9 cellular contexts compared by ENCODE assay signal in genomic region chr2:211157856-211158463, GRCh38.
DNase-seq lines count a peak whose midpoint lies in the region; ATAC-seq, FAIRE-seq and TF ChIP-seq lines count a peak whose summit lies in the region.
"Had no signal": no experiment of that assay in that cellular context is flagged by ENCODE, and none has a peak within 500 bp of the region (broad histone marks: within the 10 kb centered on the region; RNA-seq: fewer than 3 reads in every experiment).

No MANE protein-coding gene starts in this region.

- no peak overlapping the region for H2AK5ac ChIP-seq in H1 (ENCODE audit: low read depth, low read length)

- no peak overlapping the region for H4K5ac ChIP-seq in H1 (ENCODE audit: insufficient read length, low read depth, low read length)

- H3K27ac ChIP-seq in CD4-positive, alpha-beta memory T cell (ENCODE audit: low read depth, low read length) = no peak overlapping the region
- no peak overlapping the region for H3K27ac ChIP-seq in H1 (ENCODE audit: low read depth, low read length)

- CTCF ChIA-PET in CD4-positive, alpha-beta memory T cell (lab: Charles Lee; ENCODE audit: partially characterized antibody) = interaction anchor here (0.9 kb wide), 2 partner anchors 8 to 10 kb away, joined by 3 to 5 read pairs; no protein-coding TSS in a partner anchor
- CTCF ChIA-PET in activated CD4-positive, alpha-beta memory T cell treated with anti-CD3 and anti-CD28 coated beads, Interleukin-2, amount 10 ng/mL, durations not matched to agents 7 days and 5 days (lab: Charles Lee) = interaction anchor here (0.6 to 1.0 kb wide), 4 partner anchors 10 to 907 kb away, joined by 3 to 7 read pairs (median 4); no protein-coding TSS in a partner anchor
- CTCF ChIA-PET in H1 (lab: Charles Lee; ENCODE audit: partially characterized antibody) = interaction anchor here (0.6 to 2.6 kb wide), 28 partner anchors 10 to 1409 kb away, joined by 3 to 23 read pairs (median 4); no protein-coding TSS in a partner anchor

- TF ChIP-seq RAD21 in H1 (IDR thresholded peaks at IDR 0.05 in 1 of 2, conservative IDR thresholded peaks at IDR 0.05 in 1 of 2; ENCODE audit: low read depth in 2 of 2, low read length in 2 of 2) = peak; percentile 72 to 78

- H3K27ac Mint-ChIP-seq in CD4-positive, alpha-beta memory T cell = no peak overlapping the region
- no peak overlapping the region for H3K27ac Mint-ChIP-seq in activated CD4-positive, alpha-beta memory T cell treated with anti-CD3 and anti-CD28 coated beads, Interleukin-2, amount 10 ng/mL, durations not matched to agents 7 days and 5 days
- H3K27ac Mint-ChIP-seq: activated naive CD4-positive, alpha-beta T cell treated with anti-CD3 and anti-CD28 coated beads, Interleukin-2, amount 50 U/mL, for 24 hours had no signal

- ATAC-seq in GM19397 (IDR thresholded peaks at IDR 0.05; ENCODE audit: unreplicated experiment) (peak; percentile 99), HG03442 (IDR thresholded peaks at IDR 0.05; ENCODE audit: unreplicated experiment) (peak; percentile 99)

- intact Hi-C loops in CD4-positive, alpha-beta memory T cell (cut with micrococcal nuclease) = loop anchor here (2.0 kb wide), 1 partner anchor 581 kb away; no protein-coding TSS in a partner anchor

- no peak overlapping the region for H3K4me3 Mint-ChIP-seq in CD4-positive, alpha-beta memory T cell
- H3K4me3 Mint-ChIP-seq in activated CD4-positive, alpha-beta memory T cell treated with anti-CD3 and anti-CD28 coated beads, Interleukin-2, amount 10 ng/mL, durations not matched to agents 7 days and 5 days = no peak overlapping the region
- H3K4me3 Mint-ChIP-seq: activated naive CD4-positive, alpha-beta T cell treated with anti-CD3 and anti-CD28 coated beads, Interleukin-2, amount 50 U/mL, for 24 hours had no signal

- no peak overlapping the region for H4K91ac ChIP-seq in H1 (replicated peaks; ENCODE audit: insufficient read length, low read length)

- H3K4ac ChIP-seq in H1 (replicated peaks; ENCODE audit: insufficient read length, low read depth, low read length) = no peak overlapping the region

- no peak overlapping the region for H3K18ac ChIP-seq in H1 (ENCODE audit: extremely low read depth, low read length)

- no peak overlapping the region for H2BK15ac ChIP-seq in H1 (ENCODE audit: low read length)

- no peaks in the 10 kb centered on the region for H3K4me1 Mint-ChIP-seq in CD4-positive, alpha-beta memory T cell
- H3K4me1 Mint-ChIP-seq in activated CD4-positive, alpha-beta memory T cell treated with anti-CD3 and anti-CD28 coated beads, Interleukin-2, amount 10 ng/mL, durations not matched to agents 7 days and 5 days = no peaks in the 10 kb centered on the region
- H3K4me1 Mint-ChIP-seq: activated naive CD4-positive, alpha-beta T cell treated with anti-CD3 and anti-CD28 coated beads, Interleukin-2, amount 50 U/mL, for 24 hours had no signal

- peak in 2 of 3 experiments; percentile 71 to 80; a peak in 3 of 4 replicates for TF ChIP-seq CTCF in H1 (IDR thresholded peaks at IDR 0.05; ENCODE audit: control extremely low read depth in 1 of 3, insufficient read depth in 1 of 3, low read depth in 1 of 3, low read length in 3 of 3)

- no peak overlapping the region for H3K9ac ChIP-seq in H1 (replicated peaks in 1 of 4; ENCODE audit: extremely low read depth in 1 of 4, low read depth in 3 of 4, low read length in 3 of 4)

- H3K4me1 ChIP-seq in CD4-positive, alpha-beta memory T cell (ENCODE audit: insufficient read depth, low read length) = no peaks in the 10 kb centered on the region
- H3K4me1 ChIP-seq in H1 (replicated peaks in 1 of 4; ENCODE audit: control insufficient read depth in 3 of 4, insufficient read depth in 4 of 4, low read length in 3 of 4) = no peaks in the 10 kb centered on the region

- no peak overlapping the region for H2BK12ac ChIP-seq in H1 (ENCODE audit: low read depth, low read length)

- H3K36me3 Mint-ChIP-seq in CD4-positive, alpha-beta memory T cell = no peaks in the 10 kb centered on the region
- H3K36me3 Mint-ChIP-seq in activated CD4-positive, alpha-beta memory T cell treated with anti-CD3 and anti-CD28 coated beads, Interleukin-2, amount 10 ng/mL, durations not matched to agents 7 days and 5 days (ENCODE audit: low read depth) = no peaks in the 10 kb centered on the region
- H3K36me3 Mint-ChIP-seq: activated naive CD4-positive, alpha-beta T cell treated with anti-CD3 and anti-CD28 coated beads, Interleukin-2, amount 50 U/mL, for 24 hours had no signal

- no peaks in the 10 kb centered on the region for H3K79me1 ChIP-seq in H1 (ENCODE audit: low read depth, low read length)

- H3K56ac ChIP-seq in H1 (replicated peaks; ENCODE audit: insufficient read length, low read depth, low read length) = no peak overlapping the region

- TF ChIP-seq POLR2A in H1 (IDR thresholded peaks at IDR 0.05; ENCODE audit: control extremely low read depth in 1 of 2, low read depth in 2 of 2, low read length in 2 of 2) = no peak

- H2AFZ ChIP-seq in H1 (ENCODE audit: low read length) = no peak overlapping the region

- H3K4me3 ChIP-seq in CD4-positive, alpha-beta memory T cell (ENCODE audit: low read length in 2 of 2) = no peak overlapping the region
- H3K4me3 ChIP-seq in H1 (ENCODE audit: extremely low read depth in 1 of 4, insufficient read depth in 2 of 4, low read depth in 3 of 4, low read length in 4 of 4) = no peak overlapping the region

- peak; percentile 18 to 53 (median 35) for DNase-seq in CD4-positive, alpha-beta memory T cell
- DNase-seq in NCI-H82 (lab: John Stamatoyannopoulos, UW) (peak; percentile 94), H1 (ENCODE audit: low read depth in 1 of 2, low spot score in 2 of 2) (peak in 1 of 2 experiments; percentile 88), middle frontal gyrus (ENCODE audit: extremely low spot score, low spot score) (peak; percentile 56)
- peak; percentile 72 for DNase-seq in activated CD4-positive, alpha-beta memory T cell treated with anti-CD3 and anti-CD28 coated beads, Interleukin-2, amount 10 ng/mL, durations not matched to agents 7 days and 5 days
- peak; percentile 51 for DNase-seq in stimulated activated CD8-positive, alpha-beta memory T cell treated with anti-CD3 and anti-CD28 coated beads, Interleukin-7, amount 100 ng/mL, for 24 hours (ENCODE audit: low read depth)

- no peak for TF ChIP-seq EP300 in H1 (IDR thresholded peaks at IDR 0.05; ENCODE audit: borderline replicate concordance in 1 of 2, low read depth in 2 of 2, low read length in 2 of 2)

- H3K14ac ChIP-seq in H1 (ENCODE audit: insufficient read length) = no peak overlapping the region

- H2BK5ac ChIP-seq in H1 (ENCODE audit: low read depth, low read length) = no peak overlapping the region

- POLR2A ChIA-PET in CD4-positive, alpha-beta memory T cell (lab: Charles Lee; ENCODE audit: partially characterized antibody) = no interaction called here
- POLR2A ChIA-PET in activated CD4-positive, alpha-beta memory T cell treated with anti-CD3 and anti-CD28 coated beads, Interleukin-2, amount 10 ng/mL, durations not matched to agents 7 days and 5 days (lab: Charles Lee) = no interaction called here
- POLR2A ChIA-PET in H1 (lab: Charles Lee; ENCODE audit: partially characterized antibody) = no interaction called here

- H3K27me3 ChIP-seq in CD4-positive, alpha-beta memory T cell (ENCODE audit: insufficient read depth, low read length) = no peaks in the 10 kb centered on the region
- H3K27me3 ChIP-seq in H1 (replicated peaks in 1 of 4; ENCODE audit: control insufficient read depth in 3 of 4, extremely low read depth in 1 of 4, insufficient read depth in 3 of 4, low read length in 3 of 4) = peaks cover 0 to 1% (median 0%) of the 10 kb centered on the region in 4 experiments; a peak in 1 of 7 replicates

- no peaks in the 10 kb centered on the region for H4K20me1 ChIP-seq in H1 (replicated peaks in 1 of 2; ENCODE audit: control insufficient read depth in 1 of 2, insufficient read depth in 2 of 2, low read length in 2 of 2)

- H3K79me2 ChIP-seq in H1 (ENCODE audit: control insufficient read depth in 1 of 2, insufficient read depth in 2 of 2, low read length in 2 of 2) = no peaks in the 10 kb centered on the region

- H3K9me3 ChIP-seq in CD4-positive, alpha-beta memory T cell (ENCODE audit: control insufficient read depth in 1 of 2, low read length in 2 of 2) = no peaks in the 10 kb centered on the region
- no peaks in the 10 kb centered on the region for H3K9me3 ChIP-seq in H1 (ENCODE audit: insufficient read depth in 2 of 2, low read depth in 1 of 2, low read length in 1 of 2)

- H2BK20ac ChIP-seq in H1 (ENCODE audit: low read length) = no peak overlapping the region

- no peak overlapping the region for H2BK120ac ChIP-seq in H1 (replicated peaks; ENCODE audit: low read depth, low read length)

- no peak overlapping the region for H3K23ac ChIP-seq in H1 (ENCODE audit: insufficient read length)

- no peaks in the 10 kb centered on the region for H3K27me3 Mint-ChIP-seq in CD4-positive, alpha-beta memory T cell
- H3K27me3 Mint-ChIP-seq in activated CD4-positive, alpha-beta memory T cell treated with anti-CD3 and anti-CD28 coated beads, Interleukin-2, amount 10 ng/mL, durations not matched to agents 7 days and 5 days = peaks cover 2% of the 10 kb centered on the region

- H3K4me2 ChIP-seq in H1 (ENCODE audit: insufficient read depth in 1 of 2, low read depth in 2 of 2, low read length in 2 of 2) = no peak overlapping the region

- H3K9me3 Mint-ChIP-seq in CD4-positive, alpha-beta memory T cell = no peaks in the 10 kb centered on the region
- H3K9me3 Mint-ChIP-seq in activated CD4-positive, alpha-beta memory T cell treated with anti-CD3 and anti-CD28 coated beads, Interleukin-2, amount 10 ng/mL, durations not matched to agents 7 days and 5 days = no peaks in the 10 kb centered on the region
- H3K9me3 Mint-ChIP-seq: activated naive CD4-positive, alpha-beta T cell treated with anti-CD3 and anti-CD28 coated beads, Interleukin-2, amount 50 U/mL, for 24 hours had no signal

- no peaks in the 10 kb centered on the region for H3K36me3 ChIP-seq in CD4-positive, alpha-beta memory T cell (ENCODE audit: insufficient read depth, low read length)
- H3K36me3 ChIP-seq in H1 (ENCODE audit: control insufficient read depth in 2 of 4, insufficient read depth in 4 of 4, low read length in 3 of 4) = no peaks in the 10 kb centered on the region

- no peak overlapping the region for H4K8ac ChIP-seq in H1 (ENCODE audit: extremely low read depth, insufficient read depth, low read length)

- FAIRE-seq in H1 (lab: Jason Lieb, UNC) = peak; percentile 72

- no peaks in the 10 kb centered on the region for H3K23me2 ChIP-seq in H1 (ENCODE audit: low read depth, low read length)

- 35% methylated on average over 5 of the region's 5 CpGs; no CpG with 5 or more reads in 1 of the 2 experiments for WGBS in H1 (ENCODE audit: extremely low coverage in 1 of 2, insufficient coverage in 1 of 2, insufficient read length in 1 of 2, insufficient replicate concordance in 2 of 2, low coverage in 1 of 2, low lambda C conversion rate in 2 of 2, missing lambda C conversion rate in 1 of 2), 2 experiments

TF ChIP-seq in H1, 55 proteins besides CTCF, POLR2A, EP300 and RAD21:
- TF ChIP-seq SIN3A (conservative IDR thresholded peaks at IDR 0.05 in 1 of 2, IDR thresholded peaks at IDR 0.05 in 1 of 2; ENCODE audit: low read depth in 1 of 2, low read length in 2 of 2) (no peak), YY1 (IDR thresholded peaks at IDR 0.05; ENCODE audit: low read depth, low read length) (0 out of 2 replicates have a peak, but pooled peaks have one; percentile 33)
TF ChIP-seq in H1: peak in this region for 1.
